Comparison of ENCODE assay signal across 18 cellular contexts in the genomic region with DNA sequence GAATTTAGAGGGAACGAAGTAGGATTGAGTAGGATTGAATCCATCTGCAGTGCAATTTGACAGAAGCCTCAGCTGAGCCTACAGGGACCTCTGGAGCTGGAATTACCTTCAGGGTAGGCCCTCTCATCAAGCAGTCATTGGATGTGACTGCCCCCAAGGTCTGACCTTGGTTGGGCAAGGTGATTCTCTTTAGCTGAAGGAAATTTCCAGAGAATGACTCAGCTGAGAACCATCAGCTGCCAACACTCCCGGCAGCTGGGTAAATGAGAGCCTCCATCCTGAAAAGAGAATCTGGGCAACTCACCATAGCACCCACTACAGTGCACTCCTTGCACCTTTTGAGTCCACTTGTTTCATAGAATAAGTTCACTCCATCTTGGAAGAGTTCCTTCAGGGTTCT.
DNase-seq lines count a peak whose midpoint lies in the region; ATAC-seq and TF ChIP-seq lines count a peak whose summit lies in the region.
"Had no signal": no experiment of that assay in that cellular context is flagged by ENCODE, and none has a peak within 500 bp of the region (broad histone marks: within the 10 kb centered on the region; RNA-seq: fewer than 3 reads in every experiment).

No MANE protein-coding gene starts in this region.

- no peak for TF ChIP-seq POLR2A in adrenal gland (IDR thresholded peaks at IDR 0.05)

- no peak for ATAC-seq in CD8-positive, alpha-beta T cell
- no peak for ATAC-seq in HG02759 (IDR thresholded peaks at IDR 0.05; ENCODE audit: unreplicated experiment)
- ATAC-seq: stimulated activated naive B cell treated with anti-CD40 and anti-IgM and Interleukin-4, amounts not matched to agents 10 μg/mL and 1 μg/mL and 100 μg/mL, for 72 hours had no signal

- H3K9me3 ChIP-seq in adrenal gland (replicated peaks in 1 of 3) = no peaks in the 10 kb centered on the region
- H3K9me3 ChIP-seq in CD8-positive, alpha-beta T cell (ENCODE audit: low read length) = no peaks in the 10 kb centered on the region

- intact Hi-C loops in adrenal gland (cut with DNase I) = no loop called here
- intact Hi-C loops in CD8-positive, alpha-beta T cell (cut with DNase I, micrococcal nuclease) = no loop called here

- no peak overlapping the region for H3K4me3 Mint-ChIP-seq in CD8-positive, alpha-beta T cell
- H3K4me3 Mint-ChIP-seq: stimulated activated naive B cell treated with anti-CD40 and anti-IgM and Interleukin-4, amounts not matched to agents 10 μg/mL and 1 μg/mL and 100 μg/mL, for 72 hours; T-helper 1 cell treated with Interleukin-12 subunit alpha and Interleukin-12 subunit beta and Interleukin-4 antibody, amounts not matched to agents 30 μg/mL and 1 μg/mL, for 36 hours had no signal

- H3K27me3 ChIP-seq in adrenal gland = no peaks in the 10 kb centered on the region
- H3K27me3 ChIP-seq in CD8-positive, alpha-beta T cell (ENCODE audit: insufficient read depth, low read length) = no peaks in the 10 kb centered on the region
- H3K27me3 ChIP-seq: esophagus squamous epithelium, Peyer's patch, sigmoid colon, vagina had no signal

- H3K9me3 Mint-ChIP-seq in CD8-positive, alpha-beta T cell = peaks cover 8% of the 10 kb centered on the region

- no peaks in the 10 kb centered on the region for H3K4me1 ChIP-seq in adrenal gland (replicated peaks in 1 of 2)
- H3K4me1 ChIP-seq in CD8-positive, alpha-beta T cell (ENCODE audit: insufficient read depth, low read length) = no peaks in the 10 kb centered on the region
- H3K4me1 ChIP-seq: esophagus squamous epithelium, Peyer's patch, sigmoid colon, vagina had no signal

- WGBS in adrenal gland, 4 donors = 58 to 82% (median 72%) methylated on average over 2 of the region's 2 CpGs

- TF ChIP-seq CTCF in adrenal gland (IDR thresholded peaks at IDR 0.05) = no peak
- TF ChIP-seq CTCF in foreskin fibroblast (IDR thresholded peaks at IDR 0.05; ENCODE audit: low read depth, low read length) = no peak
- TF ChIP-seq CTCF in CD8-positive, alpha-beta T cell (IDR thresholded peaks at IDR 0.05) = no peak

- H3K36me3 ChIP-seq in adrenal gland (replicated peaks in 1 of 2) = no peaks in the 10 kb centered on the region
- H3K36me3 ChIP-seq in CD8-positive, alpha-beta T cell (ENCODE audit: insufficient read depth, low read length) = no peaks in the 10 kb centered on the region
- H3K36me3 ChIP-seq: esophagus squamous epithelium, Peyer's patch, sigmoid colon, vagina had no signal

- DNase-seq in A172 (ENCODE audit: low spot score) (peak; percentile 78), HT1080 (ENCODE audit: low read depth) (peak; percentile 86), adrenal gland (peak in 4 of 7 donors; percentile 22 to 40 (median 24)), foreskin fibroblast (peak; percentile 67 to 74), hepatic stellate cell (ENCODE audit: low spot score) (no peak)
- DNase-seq in CD8-positive, alpha-beta T cell = no peak
- no peak for DNase-seq in stimulated activated CD4-positive, alpha-beta T cell treated with anti-CD3 and anti-CD28 coated beads, Interleukin-4, amount 100 ng/mL, for 4 hours
- DNase-seq: esophagus squamous epithelium; NCI-H1694; NCI-H524 treated with DMSO at 0.1 percent for 48 hours; Peyer's patch; sigmoid colon; stimulated activated naive B cell treated with anti-CD40 and anti-IgM and Interleukin-4, amounts not matched to agents 10 μg/mL and 1 μg/mL and 100 μg/mL, for 72 hours had no signal

- H3K36me3 Mint-ChIP-seq in CD8-positive, alpha-beta T cell = no peaks in the 10 kb centered on the region

- no peak overlapping the region for H3K27ac ChIP-seq in adrenal gland
- H3K27ac ChIP-seq in CD8-positive, alpha-beta T cell (ENCODE audit: low read depth, low read length) = no peak overlapping the region
- H3K27ac ChIP-seq: coronary artery, esophagus squamous epithelium, KMS-11, Peyer's patch, sigmoid colon, vagina had no signal

- H3K4me1 Mint-ChIP-seq in CD8-positive, alpha-beta T cell (ENCODE audit: low read depth) = no peaks in the 10 kb centered on the region
- H3K4me1 Mint-ChIP-seq: stimulated activated naive B cell treated with anti-CD40 and anti-IgM and Interleukin-4, amounts not matched to agents 10 μg/mL and 1 μg/mL and 100 μg/mL, for 72 hours had no signal

- H3K27ac Mint-ChIP-seq in CD8-positive, alpha-beta T cell = no peak overlapping the region
- H3K27ac Mint-ChIP-seq: stimulated activated naive B cell treated with anti-CD40 and anti-IgM and Interleukin-4, amounts not matched to agents 10 μg/mL and 1 μg/mL and 100 μg/mL, for 72 hours; T-helper 1 cell treated with Interleukin-12 subunit alpha and Interleukin-12 subunit beta and Interleukin-4 antibody, amounts not matched to agents 30 μg/mL and 1 μg/mL, for 36 hours had no signal

- H3K4me3 ChIP-seq in adrenal gland = no peak overlapping the region
- H3K4me3 ChIP-seq in foreskin fibroblast (ENCODE audit: low read depth in 1 of 2, low read length in 2 of 2) = no peak overlapping the region
- H3K4me3 ChIP-seq in CD8-positive, alpha-beta T cell (ENCODE audit: low read depth, low read length) = no peak overlapping the region
- H3K4me3 ChIP-seq: coronary artery, esophagus squamous epithelium, Peyer's patch, sigmoid colon, vagina had no signal

- no peaks in the 10 kb centered on the region for H3K27me3 Mint-ChIP-seq in CD8-positive, alpha-beta T cell (ENCODE audit: low read depth)

- POLR2A ChIA-PET in CD8-positive, alpha-beta T cell (lab: Charles Lee) = no interaction called here

- CTCF ChIA-PET in CD8-positive, alpha-beta T cell (lab: Charles Lee) = no interaction called here

Comparison
In these comparisons a context has a peak if more than half of its experiments do, and no peak if none do; other contexts are left out.
1. DNase-seq: peak in A172 (single experiment), HT1080 (single experiment), adrenal gland (4 of 7) and foreskin fibroblast (2 of 2); none in CD8-positive, alpha-beta T cell (0 of 7), hepatic stellate cell (single experiment) and stimulated activated CD4-positive, alpha-beta T cell treated with anti-CD3 and anti-CD28 coated beads, Interleukin-4, amount 100 ng/mL, for 4 hours (0 of 2).